20 cellular contexts compared by ENCODE assay signal in genomic region chr11:69609351-69609750, GRCh38. TPM values are rescaled to one million over a fixed set of nuclear protein-coding genes. Genes with fewer than 3 reads are reported as not detected.
A peak's percentile ranks its signal among the peaks of the same experiment; 100 is the strongest.
DNase-seq lines count a peak whose midpoint lies in the region; ATAC-seq and TF ChIP-seq lines count a peak whose summit lies in the region.
"Had no signal": no experiment of that assay in that cellular context is flagged by ENCODE, and none has a peak within 500 bp of the region (broad histone marks: within the 10 kb centered on the region; RNA-seq: fewer than 3 reads in every experiment).

No MANE protein-coding gene starts in this region.

- no peaks in the 10 kb centered on the region for H3K36me3 Mint-ChIP-seq in activated T-cell treated with anti-CD3 and anti-CD28 coated beads, Interleukin-2, amount 50 U/mL, for 24 hours (ENCODE audit: low read depth)
- H3K36me3 Mint-ChIP-seq: CD14-positive monocyte; CD4-positive, alpha-beta memory T cell had no signal

- H3K27ac ChIP-seq in PC-3 (ENCODE audit: low read length): no peak overlapping the region
- H3K27ac ChIP-seq: A549, BLaER1, GM23248, HL-60 had no signal

- H3K9me3 Mint-ChIP-seq in activated T-cell treated with anti-CD3 and anti-CD28 coated beads, Interleukin-2, amount 50 U/mL, for 24 hours: peaks cover 6% of the 10 kb centered on the region

- no peak overlapping the region for H3K4me3 ChIP-seq in PC-3 (ENCODE audit: low read length)
- H3K4me3 ChIP-seq: A549, BLaER1, GM23248, HAP-1 had no signal

- H3K79me2 ChIP-seq in PC-3 (ENCODE audit: low read length): no peaks in the 10 kb centered on the region

- no peaks in the 10 kb centered on the region for H4K20me1 ChIP-seq in PC-3 (ENCODE audit: low read length)
- H4K20me1 ChIP-seq: BLaER1 had no signal

- no peak overlapping the region for H2AFZ ChIP-seq in PC-3 (ENCODE audit: low read length)
- H2AFZ ChIP-seq: GM23248 had no signal

- H3K27me3 ChIP-seq in PC-3 (ENCODE audit: low read length): no peaks in the 10 kb centered on the region
- H3K27me3 ChIP-seq: BLaER1 had no signal

- no peak overlapping the region for H3K4me3 Mint-ChIP-seq in activated T-cell treated with anti-CD3 and anti-CD28 coated beads, Interleukin-2, amount 50 U/mL, for 24 hours
- H3K4me3 Mint-ChIP-seq: CD14-positive monocyte; CD4-positive, alpha-beta memory T cell had no signal

- no peaks in the 10 kb centered on the region for H3K9me2 ChIP-seq in PC-3 (replicated peaks; ENCODE audit: low read length)

- DNase-seq in HT1080 (ENCODE audit: low read depth) (peak; percentile 78), PC-3 (peak; percentile 8), dermis blood vessel endothelial cell (peak; percentile 36), mesenteric fat pad (ENCODE audit: low spot score) (peak; percentile 30), AML-193 (lab: John Stamatoyannopoulos, UW) (no peak)
- no peak for DNase-seq in NK-92 treated with Interleukin-12 subunit alpha and Interleukin-12 subunit beta, amount 100 ng/mL, for 24 hours (lab: John Stamatoyannopoulos, UW)
- DNase-seq in activated CD4-positive, alpha-beta T cell treated with anti-CD3 and anti-CD28 coated beads, Interleukin-2, amount 50 U/mL, for 48 hours: no peak
- no peak for DNase-seq in activated T-cell treated with anti-CD3 and anti-CD28 coated beads, Interleukin-2, amount 50 U/mL, for 24 hours
- DNase-seq: CD4-positive, alpha-beta memory T cell; DMS53; DND-41; GDM1; GM23248; KG1 had no signal

- H3K36me3 ChIP-seq in PC-3 (ENCODE audit: low read depth, low read length): no peaks in the 10 kb centered on the region
- H3K36me3 ChIP-seq: BLaER1, HAP-1 had no signal

- H3K4me2 ChIP-seq in PC-3 (ENCODE audit: low read length): no peak overlapping the region
- H3K4me2 ChIP-seq: A549, BLaER1 had no signal

- H3F3A ChIP-seq in PC-3 (ENCODE audit: low read length, unreplicated experiment): no peaks in the 10 kb centered on the region

- POLR2A ChIA-PET in PC-3 (lab: Charles Lee; ENCODE audit: unreplicated experiment): no interaction called here

- no TSS peak for BruUV-seq in PC-3 (replicated peaks; lab: Mats Ljungman, UMichigan)

- no peak overlapping the region for H3K9ac ChIP-seq in PC-3 (ENCODE audit: low read length)
- H3K9ac ChIP-seq: BLaER1, GM23248 had no signal

- intact Hi-C loops in PC-3 (cut with micrococcal nuclease): no loop called here

- CTCF ChIA-PET in PC-3 (lab: Charles Lee): no interaction called here

- H3K27ac Mint-ChIP-seq in activated T-cell treated with anti-CD3 and anti-CD28 coated beads, Interleukin-2, amount 50 U/mL, for 24 hours: no peak overlapping the region
- H3K27ac Mint-ChIP-seq: CD14-positive monocyte; CD4-positive, alpha-beta memory T cell had no signal

- no peaks in the 10 kb centered on the region for H3K4me1 Mint-ChIP-seq in activated T-cell treated with anti-CD3 and anti-CD28 coated beads, Interleukin-2, amount 50 U/mL, for 24 hours (ENCODE audit: low read depth)
- H3K4me1 Mint-ChIP-seq: CD14-positive monocyte; CD4-positive, alpha-beta memory T cell had no signal

- no peak for ATAC-seq in PC-3
- ATAC-seq: A549, HepG2 had no signal

- peaks cover 42% of the 10 kb centered on the region for H3K27me3 Mint-ChIP-seq in activated T-cell treated with anti-CD3 and anti-CD28 coated beads, Interleukin-2, amount 50 U/mL, for 24 hours

- TF ChIP-seq CTCF in PC-3 (conservative IDR thresholded peaks at IDR 0.05; ENCODE audit: low read depth, low read length): no peak

- no peaks in the 10 kb centered on the region for H3K4me1 ChIP-seq in PC-3 (ENCODE audit: insufficient read depth, low read length)
- H3K4me1 ChIP-seq: A549, HAP-1 had no signal

- H3K9me3 ChIP-seq in PC-3 (ENCODE audit: low read length): no peaks in the 10 kb centered on the region
- H3K9me3 ChIP-seq: A549, BLaER1, HAP-1 had no signal

RNA-seq across cellular contexts. Expression of gene CCND1, which starts 31.6 kb away (rescaled TPM):
- 617 and 803 TPM in 2 replicates for total RNA-seq in HT1080 (2014; rRNA removed; shearing (Covaris generic))
- 296 and 343 TPM in 2 replicates for polyA plus RNA-seq in HT1080 (2015; cell fraction: cytosol; rRNA removed)
- polyA plus RNA-seq in HT1080 (2015; cell fraction: nucleus; rRNA removed): 337 and 347 TPM in 2 replicates
- total RNA-seq in PC-3 (2014; rRNA removed): 868 and 934 TPM in 2 replicates
- total RNA-seq in dermis blood vessel endothelial cell: 445 and 452 TPM in 2 replicates
- total RNA-seq in mesenteric fat pad: 788 TPM
- polyA plus RNA-seq: CD14-positive monocyte had no signal

Comparison
In these comparisons a context has a peak if more than half of its experiments do, and no peak if none do; other contexts are left out.
1. DNase-seq: peak in HT1080 (single experiment), PC-3 (single experiment), dermis blood vessel endothelial cell (single experiment) and mesenteric fat pad (single experiment); none in NK-92 treated with Interleukin-12 subunit alpha and Interleukin-12 subunit beta, amount 100 ng/mL, for 24 hours (single experiment), activated CD4-positive, alpha-beta T cell treated with anti-CD3 and anti-CD28 coated beads, Interleukin-2, amount 50 U/mL, for 48 hours (0 of 2), AML-193 (0 of 2) and activated T-cell treated with anti-CD3 and anti-CD28 coated beads, Interleukin-2, amount 50 U/mL, for 24 hours (single experiment).